Comparison of ENCODE assay signal across 29 cellular contexts in genomic region chr4:89821612-89822011, GRCh38.
"Had no signal": no experiment of that assay in that cellular context is flagged by ENCODE, and none has a peak within 500 bp of the region (broad histone marks: within the 10 kb centered on the region; RNA-seq: fewer than 3 reads in every experiment).

No MANE protein-coding gene starts in this region.

- DNase-seq: naive thymus-derived CD4-positive, alpha-beta T cell; natural killer cell; nephron progenitor cell; nucleus accumbens; pancreas; right cardiac atrium; spleen; stimulated activated CD4-positive, alpha-beta T cell treated with anti-CD3 and anti-CD28 coated beads, Interleukin-12 subunit alpha, Interleukin-12 subunit beta, amount 100 ng/mL, for 4 hours; stimulated activated CD4-positive, alpha-beta T cell treated with anti-CD3 and anti-CD28 coated beads, Interleukin-1b, Interleukin-23, amount 100 ng/mL, for 48 hours; stimulated activated CD4-positive, alpha-beta T cell treated with anti-CD3 and anti-CD28 coated beads, Interleukin-4, amount 100 ng/mL, for 1 hour; stimulated activated CD4-positive, alpha-beta T cell treated with anti-CD3 and anti-CD28 coated beads, Interleukin-4, amount 100 ng/mL, for 4 hours; stimulated activated CD8-positive, alpha-beta memory T cell treated with anti-CD3 and anti-CD28 coated beads, Interleukin-4, amount 100 ng/mL, for 48 hours; stimulated activated naive CD4-positive, alpha-beta T cell; stimulated activated naive CD8-positive, alpha-beta T cell treated with anti-CD3 and anti-CD28 coated beads, Interleukin-15, amount 100 ng/mL, for 72 hours; stimulated activated naive CD8-positive, alpha-beta T cell treated with anti-CD3 and anti-CD28 coated beads, Interleukin-15, Interleukin-2, amounts not matched to agents 100 U/mL and 50 U/mL, for 24 hours; substantia nigra; testis; tibial artery; trophoblast cell; upper lobe of left lung had no signal

- FAIRE-seq: pancreas had no signal

- H3K9me3 ChIP-seq: neutrophil, pancreas, prostate gland, spleen, suprapubic skin, testis, tibial artery, upper lobe of left lung, vagina had no signal

- H3K36me3 ChIP-seq: neutrophil, pancreas, prostate gland, spleen, suprapubic skin, tibial artery, upper lobe of left lung, vagina had no signal

- ATAC-seq: naive thymus-derived CD4-positive, alpha-beta T cell; natural killer cell; pancreas; right cardiac atrium; sciatic nerve; stimulated activated memory B cell treated with anti-CD40 and anti-IgM and Interleukin-4, amounts not matched to agents 10 μg/mL and 1 μg/mL and 100 μg/mL, for 72 hours; stimulated activated naive CD8-positive, alpha-beta T cell treated with anti-CD3 and anti-CD28 coated beads, Interleukin-15, amount 100 ng/mL, for 72 hours; stimulated activated naive CD8-positive, alpha-beta T cell treated with anti-CD3 and anti-CD28 coated beads, Interleukin-15, Interleukin-2, amounts not matched to agents 100 U/mL and 50 U/mL, for 24 hours had no signal

- H3K4me3 Mint-ChIP-seq: naive thymus-derived CD4-positive, alpha-beta T cell; natural killer cell; nephron progenitor cell; neural crest cell; stimulated activated memory B cell treated with anti-CD40 and anti-IgM and Interleukin-4, amounts not matched to agents 10 μg/mL and 1 μg/mL and 100 μg/mL, for 72 hours; stimulated activated naive CD8-positive, alpha-beta T cell treated with anti-CD3 and anti-CD28 coated beads, Interleukin-15, amount 100 ng/mL, for 72 hours had no signal

- H3K27ac ChIP-seq: neutrophil, pancreas, prostate gland, skin epidermis, spleen, suprapubic skin, testis, tibial artery, upper lobe of left lung, vagina had no signal

- H3K9me3 Mint-ChIP-seq: naive thymus-derived CD4-positive, alpha-beta T cell; natural killer cell; nephron progenitor cell; stimulated activated memory B cell treated with anti-CD40 and anti-IgM and Interleukin-4, amounts not matched to agents 10 μg/mL and 1 μg/mL and 100 μg/mL, for 72 hours; stimulated activated naive CD8-positive, alpha-beta T cell treated with anti-CD3 and anti-CD28 coated beads, Interleukin-15, amount 100 ng/mL, for 72 hours had no signal

- H3K4me1 ChIP-seq: pancreas, prostate gland, testis, tibial artery, vagina had no signal

- H3K27me3 ChIP-seq: neutrophil, pancreas, spleen, suprapubic skin, testis, tibial artery, upper lobe of left lung, vagina had no signal

- H3K27ac Mint-ChIP-seq: naive thymus-derived CD4-positive, alpha-beta T cell; natural killer cell; nephron progenitor cell; stimulated activated memory B cell treated with anti-CD40 and anti-IgM and Interleukin-4, amounts not matched to agents 10 μg/mL and 1 μg/mL and 100 μg/mL, for 72 hours had no signal

- H3K4me1 Mint-ChIP-seq: natural killer cell; stimulated activated memory B cell treated with anti-CD40 and anti-IgM and Interleukin-4, amounts not matched to agents 10 μg/mL and 1 μg/mL and 100 μg/mL, for 72 hours; stimulated activated naive CD8-positive, alpha-beta T cell treated with anti-CD3 and anti-CD28 coated beads, Interleukin-15, amount 100 ng/mL, for 72 hours had no signal

- H3K36me3 Mint-ChIP-seq: natural killer cell; stimulated activated memory B cell treated with anti-CD40 and anti-IgM and Interleukin-4, amounts not matched to agents 10 μg/mL and 1 μg/mL and 100 μg/mL, for 72 hours had no signal

- H3K4me2 ChIP-seq: smooth muscle cell had no signal

- H3K4me3 ChIP-seq: pancreas, prostate gland, skin epidermis, smooth muscle cell, spleen, suprapubic skin, testis, tibial artery, upper lobe of left lung, vagina had no signal

- H3K27me3 Mint-ChIP-seq: stimulated activated memory B cell treated with anti-CD40 and anti-IgM and Interleukin-4, amounts not matched to agents 10 μg/mL and 1 μg/mL and 100 μg/mL, for 72 hours; stimulated activated naive CD8-positive, alpha-beta T cell treated with anti-CD3 and anti-CD28 coated beads, Interleukin-15, amount 100 ng/mL, for 72 hours had no signal
